ENCODE assay signal across 8 cellular contexts in genomic region chr12:24719293-24719721, GRCh38.
DNase-seq lines count a peak whose midpoint lies in the region; ATAC-seq and TF ChIP-seq lines count a peak whose summit lies in the region.

No MANE protein-coding gene starts in this region.

- no peaks in the 10 kb centered on the region for H3K9me3 ChIP-seq in IMR-90 (ENCODE audit: control insufficient read depth, insufficient read depth, low read length)

- CTCF ChIA-PET in IMR-90 (lab: Yijun Ruan, JAX) = no interaction called here

- peak overlapping the region; percentile 3; the same call in 1 of the 2 replicates for H2BK20ac ChIP-seq in IMR-90 (ENCODE audit: low read depth, low read length)

- H3K27me3 Mint-ChIP-seq in CD14-positive monocyte (ENCODE audit: low read depth in 3 of 3) = peaks cover 0 to 3% (median 0%) of the 10 kb centered on the region in 3 donors
- H3K27me3 Mint-ChIP-seq in stimulated activated naive CD8-positive, alpha-beta T cell treated with anti-CD3 and anti-CD28 coated beads, Interleukin-15, amount 100 ng/mL, for 72 hours = no peaks in the 10 kb centered on the region

- in situ Hi-C loops in IMR-90 (cut with MboI; ENCODE audit: low sequenced_read_pairs) = no loop called here

- H2BK120ac ChIP-seq in IMR-90 (ENCODE audit: low read depth, low read length) = no peak overlapping the region

- intact Hi-C loops in CD14-positive monocyte (cut with micrococcal nuclease) (no loop called here), IMR-90 (cut with micrococcal nuclease) (no loop called here), Right ventricle myocardium superior (cut with DNase I) (no loop called here), posterior cingulate gyrus (cut with DNase I) (no loop called here)

- H3K27ac ChIP-seq in IMR-90 (ENCODE audit: insufficient read depth, low read length) (no peak overlapping the region), epithelial cell of prostate (peak overlapping the region; percentile 50)

- H3K27ac Mint-ChIP-seq in CD14-positive monocyte = peak overlapping the region in 3 of 7 donors; percentile 15 to 38 (median 23)
- H3K27ac Mint-ChIP-seq in stimulated activated naive CD8-positive, alpha-beta T cell treated with anti-CD3 and anti-CD28 coated beads, Interleukin-15, amount 100 ng/mL, for 72 hours = peak overlapping the region in 1 of 2 donors; percentile 61

- 0 out of 4 replicates have a peak overlapping the region, but pooled peaks of 1 of the 2 experiments have one; percentile 4 for H4K8ac ChIP-seq in IMR-90 (ENCODE audit: low read depth in 2 of 2, low read length in 2 of 2)

- no peak overlapping the region; the same call in 1 of the 2 replicates for H3K56ac ChIP-seq in IMR-90 (ENCODE audit: extremely low read depth, insufficient read depth, low read length)

- TF ChIP-seq POLR2A in IMR-90 (IDR thresholded peaks at IDR 0.05; ENCODE audit: low read depth, low read length) = no peak

- no peak overlapping the region for H2AK9ac ChIP-seq in IMR-90 (replicated peaks; ENCODE audit: low read depth, low read length, poor library complexity)

- H4K91ac ChIP-seq in IMR-90 (ENCODE audit: insufficient read depth, low read depth, low read length) = 0 out of 2 replicates have a peak overlapping the region, but pooled peaks have one; percentile 9

- H3K4ac ChIP-seq in IMR-90 (ENCODE audit: low read depth, low read length) = no peak overlapping the region

- H3K9me1 ChIP-seq in IMR-90 (ENCODE audit: insufficient read depth, low read length) = 0 out of 2 replicates have a peak, but pooled peaks cover 3% of the 10 kb centered on the region

- no peak overlapping the region for H2AK5ac ChIP-seq in IMR-90 (ENCODE audit: low read depth, low read length)

- H3K4me3 ChIP-seq in IMR-90 (ENCODE audit: insufficient read depth, low read depth, low read length) = no peak overlapping the region

- H3K14ac ChIP-seq in IMR-90 (replicated peaks; ENCODE audit: low read depth, low read length) = 0 out of 2 replicates have a peak overlapping the region, but pooled peaks have one; percentile 16

- BruUV-seq in IMR-90 (replicated peaks; lab: Mats Ljungman, UMichigan) = no TSS peak

- peak; percentile 90 for ATAC-seq in GM21423 (IDR thresholded peaks at IDR 0.05; ENCODE audit: unreplicated experiment)
- ATAC-seq in IMR-90 (ENCODE audit: low read depth) = no peak
- ATAC-seq in stimulated activated naive CD8-positive, alpha-beta T cell treated with anti-CD3 and anti-CD28 coated beads, Interleukin-15, amount 100 ng/mL, for 72 hours = peak; percentile 99
- no peak for ATAC-seq in Right ventricle myocardium superior (ENCODE audit: poor library complexity)

- no peak overlapping the region for H2BK5ac ChIP-seq in IMR-90 (ENCODE audit: low read depth, low read length, poor library complexity, severe bottlenecking)

- no CpG with 5 or more reads among the region's 1 CpG for WGBS in IMR-90 (ENCODE audit: extremely low coverage in 2 of 2, insufficient read length in 1 of 2), 2 experiments

- H3K4me2 ChIP-seq in IMR-90 (ENCODE audit: low read depth, low read length) = no peak overlapping the region

- H4K5ac ChIP-seq in IMR-90 (ENCODE audit: low read depth, low read length) = no peak overlapping the region

- dilution Hi-C loops in IMR-90 (cut with HindIII; ENCODE audit: low sequenced_read_pairs, unreplicated experiment) = no loop called here

- peaks cover 3% of the 10 kb centered on the region; the same call in 1 of the 2 replicates for H3K4me1 ChIP-seq in IMR-90 (ENCODE audit: control insufficient read depth, insufficient read depth, low read length)

- H2AFZ ChIP-seq in IMR-90 (replicated peaks; ENCODE audit: low read length, poor library complexity) = no peak overlapping the region

- H3K36me3 Mint-ChIP-seq in CD14-positive monocyte = no peaks in the 10 kb centered on the region

- TF ChIP-seq RAD21 in IMR-90 (IDR thresholded peaks at IDR 0.05; ENCODE audit: low read length) = no peak

- H3K4me3 Mint-ChIP-seq in CD14-positive monocyte = no peak overlapping the region
- H3K4me3 Mint-ChIP-seq in stimulated activated naive CD8-positive, alpha-beta T cell treated with anti-CD3 and anti-CD28 coated beads, Interleukin-15, amount 100 ng/mL, for 72 hours = peak overlapping the region in 1 of 2 donors; percentile 10

- no peaks in the 10 kb centered on the region for H3K27me3 ChIP-seq in IMR-90 (ENCODE audit: control insufficient read depth, insufficient read depth, low read length)

- TF ChIP-seq CTCF in CD14-positive monocyte (IDR thresholded peaks at IDR 0.05) (no peak), IMR-90 (conservative IDR thresholded peaks at IDR 0.05; ENCODE audit: low read depth, low read length) (no peak)

- no peaks in the 10 kb centered on the region for H4K20me1 ChIP-seq in IMR-90 (ENCODE audit: insufficient read depth, low read length)

- no peak overlapping the region for H3K18ac ChIP-seq in IMR-90 (ENCODE audit: low read depth, low read length)

- no peaks in the 10 kb centered on the region for H3K36me3 ChIP-seq in IMR-90 (ENCODE audit: control insufficient read depth, insufficient read depth, low read length)

- H3K9me3 Mint-ChIP-seq in CD14-positive monocyte = peaks cover 0 to 5% (median 1%) of the 10 kb centered on the region in 7 donors
- H3K9me3 Mint-ChIP-seq in stimulated activated naive CD8-positive, alpha-beta T cell treated with anti-CD3 and anti-CD28 coated beads, Interleukin-15, amount 100 ng/mL, for 72 hours = peaks cover 7 to 13% of the 10 kb centered on the region in 2 donors

- peaks cover 16% of the 10 kb centered on the region for H3K4me1 Mint-ChIP-seq in CD14-positive monocyte
- peaks cover 28% of the 10 kb centered on the region for H3K4me1 Mint-ChIP-seq in stimulated activated naive CD8-positive, alpha-beta T cell treated with anti-CD3 and anti-CD28 coated beads, Interleukin-15, amount 100 ng/mL, for 72 hours

- POLR2A ChIA-PET in IMR-90 (lab: Charles Lee; ENCODE audit: unreplicated experiment) = interaction anchor here (0.6 kb wide), 1 partner anchor 541 kb away, joined by 4 read pairs; no protein-coding TSS in a partner anchor

- peak overlapping the region; percentile 14; the same call in 2 of the 3 replicates for H2BK15ac ChIP-seq in IMR-90 (ENCODE audit: low read depth, low read length)

- no peak overlapping the region for H3K9ac ChIP-seq in IMR-90 (ENCODE audit: low read depth, low read length)

- H3K23ac ChIP-seq in IMR-90 (ENCODE audit: low read depth, low read length) = no peak overlapping the region

- no peaks in the 10 kb centered on the region for H3K79me1 ChIP-seq in IMR-90 (ENCODE audit: low read depth in 1 of 2, low read length in 2 of 2)

- DNase-seq in CD14-positive monocyte (ENCODE audit: low spot score) (peak; percentile 54), IMR-90 (peak; percentile 78), epithelial cell of prostate (ENCODE audit: low read depth, low spot score) (peak; percentile 10), Right ventricle myocardium superior (no peak), posterior cingulate gyrus (no peak), middle frontal gyrus (ENCODE audit: extremely low spot score, low spot score) (no peak)
- peak; percentile 55 to 73 for DNase-seq in stimulated activated naive CD8-positive, alpha-beta T cell treated with anti-CD3 and anti-CD28 coated beads, Interleukin-15, amount 100 ng/mL, for 72 hours

TF ChIP-seq in IMR-90, 13 proteins besides CTCF, POLR2A, EP300 and RAD21:
- no peak for TF ChIP-seq RCOR1 (IDR thresholded peaks at IDR 0.05; ENCODE audit: insufficient replicate concordance, low read length)
- 0 out of 2 replicates have a peak, but pooled peaks have one; percentile 19 for TF ChIP-seq FOS (IDR thresholded peaks at IDR 0.05; ENCODE audit: low read depth, low read length)
- TF ChIP-seq NFE2L2 (IDR thresholded peaks at IDR 0.05; ENCODE audit: low read depth, low read length) = no peak
TF ChIP-seq in IMR-90: peak in this region for 1.

Comparison
In these comparisons a context has a peak if more than half of its experiments do, and no peak if none do; other contexts are left out.
1. DNase-seq: peak in CD14-positive monocyte (single experiment), IMR-90 (single experiment), epithelial cell of prostate (single experiment) and stimulated activated naive CD8-positive, alpha-beta T cell treated with anti-CD3 and anti-CD28 coated beads, Interleukin-15, amount 100 ng/mL, for 72 hours (2 of 2); none in Right ventricle myocardium superior (single experiment), posterior cingulate gyrus (0 of 10) and middle frontal gyrus (single experiment).
2. ATAC-seq: peak in GM21423 (single experiment) and stimulated activated naive CD8-positive, alpha-beta T cell treated with anti-CD3 and anti-CD28 coated beads, Interleukin-15, amount 100 ng/mL, for 72 hours (single experiment); none in IMR-90 (single experiment) and Right ventricle myocardium superior (single experiment).